Comparison of ENCODE assay signal across 28 cellular contexts in genomic region chr14:39370415-39370814, GRCh38.
"Had no signal": no experiment of that assay in that cellular context is flagged by ENCODE, and none has a peak within 500 bp of the region (broad histone marks: within the 10 kb centered on the region; RNA-seq: fewer than 3 reads in every experiment).

No MANE protein-coding gene starts in this region.

- H3K27me3 ChIP-seq: ascending aorta, breast epithelium, dorsolateral prefrontal cortex, esophagus muscularis mucosa, foreskin keratinocyte, gastrocnemius medialis had no signal

- H3K4me3 ChIP-seq: ascending aorta, breast epithelium, coronary artery, dorsolateral prefrontal cortex, esophagus muscularis mucosa, gastrocnemius medialis had no signal

- H3K27ac ChIP-seq: ascending aorta, breast epithelium, coronary artery, dorsolateral prefrontal cortex, esophagus muscularis mucosa, foreskin keratinocyte, gastrocnemius medialis had no signal

- H3K27me3 Mint-ChIP-seq: activated CD4-positive, alpha-beta memory T cell treated with anti-CD3 and anti-CD28 coated beads, Interleukin-2, amount 10 ng/mL, durations not matched to agents 7 days and 5 days; activated CD4-positive, alpha-beta T cell treated with anti-CD3 and anti-CD28 coated beads for 36 hours; activated CD4-positive, alpha-beta T cell treated with anti-CD3 and anti-CD28 coated beads, Interleukin-2, amount 10 ng/mL, durations not matched to agents 24 days and 14 days; activated naive CD4-positive, alpha-beta T cell treated with anti-CD3 and anti-CD28 coated beads, Interleukin-2, amount 10 ng/mL, durations not matched to agents 7 days and 5 days; activated naive CD8-positive, alpha-beta T cell treated with anti-CD3 and anti-CD28 coated beads, Interleukin-2, amount 10 ng/mL, durations not matched to agents 7 days and 5 days; activated T-cell treated with anti-CD3 and anti-CD28 coated beads, Interleukin-2, amount 50 U/mL, for 24 hours; brain; central memory CD8-positive, alpha-beta T cell; dendritic cell treated with granulocyte-macrophage colony-stimulating factor and Interleukin-4, amounts not matched to agents 40 ng/mL and 50 ng/mL, for 4 days had no signal

- H3K4me1 ChIP-seq: breast epithelium, foreskin keratinocyte had no signal

- DNase-seq: activated CD4-positive, alpha-beta memory T cell treated with anti-CD3 and anti-CD28 coated beads, Interleukin-2, amount 10 ng/mL, durations not matched to agents 7 days and 5 days; activated CD4-positive, alpha-beta T cell treated with anti-CD3 and anti-CD28 coated beads for 36 hours; activated CD4-positive, alpha-beta T cell treated with anti-CD3 and anti-CD28 coated beads, Interleukin-2, amount 10 ng/mL, durations not matched to agents 24 days and 14 days; activated CD4-positive, alpha-beta T cell treated with anti-CD3 and anti-CD28 coated beads, Interleukin-2, amount 50 U/mL, for 4 hours; activated CD4-positive, CD25-positive, alpha-beta regulatory T cell; activated CD4-positive, CD25-positive, alpha-beta regulatory T cell treated with anti-CD3 and anti-CD28 coated beads, Interleukin-2, amount 50 U/mL, for 72 hours; activated CD8-positive, alpha-beta memory T cell treated with anti-CD3 and anti-CD28 coated beads, Interleukin-2, amount 50 U/mL, for 48 hours; activated gamma-delta T cell; activated naive CD4-positive, alpha-beta T cell; activated naive CD4-positive, alpha-beta T cell treated with anti-CD3 and anti-CD28 coated beads, Interleukin-2, amount 10 ng/mL, durations not matched to agents 7 days and 5 days; activated naive CD8-positive, alpha-beta T cell treated with anti-CD3 and anti-CD28 coated beads, Interleukin-2, amount 10 ng/mL, durations not matched to agents 7 days and 5 days; activated T-cell treated with anti-CD3 and anti-CD28 coated beads for 4 hours; activated T-cell treated with anti-CD3 and anti-CD28 coated beads, Interleukin-2, amount 50 U/mL, for 24 hours; activated T-cell treated with anti-CD3 and anti-CD28 coated beads, Interleukin-2, amount 50 U/mL, for 72 hours; dorsolateral prefrontal cortex; effector memory CD4-positive, alpha-beta T cell; erythroblast; foreskin keratinocyte; gastrocnemius medialis; T-helper 2 cell had no signal

- H3K9me3 Mint-ChIP-seq: activated CD4-positive, alpha-beta memory T cell treated with anti-CD3 and anti-CD28 coated beads, Interleukin-2, amount 10 ng/mL, durations not matched to agents 7 days and 5 days; activated T-cell treated with anti-CD3 and anti-CD28 coated beads, Interleukin-2, amount 50 U/mL, for 24 hours; dendritic cell treated with granulocyte-macrophage colony-stimulating factor and Interleukin-4, amounts not matched to agents 40 ng/mL and 50 ng/mL, for 4 days had no signal

- H3K27ac Mint-ChIP-seq: activated CD4-positive, alpha-beta memory T cell treated with anti-CD3 and anti-CD28 coated beads, Interleukin-2, amount 10 ng/mL, durations not matched to agents 7 days and 5 days; activated CD4-positive, alpha-beta T cell treated with anti-CD3 and anti-CD28 coated beads for 36 hours; activated CD4-positive, alpha-beta T cell treated with anti-CD3 and anti-CD28 coated beads, Interleukin-2, amount 10 ng/mL, durations not matched to agents 24 days and 14 days; activated naive CD4-positive, alpha-beta T cell treated with anti-CD3 and anti-CD28 coated beads, Interleukin-2, amount 10 ng/mL, durations not matched to agents 7 days and 5 days; activated naive CD4-positive, alpha-beta T cell treated with anti-CD3 and anti-CD28 coated beads, Interleukin-2, amount 50 U/mL, for 72 hours; activated naive CD8-positive, alpha-beta T cell treated with anti-CD3 and anti-CD28 coated beads, Interleukin-2, amount 10 ng/mL, durations not matched to agents 7 days and 5 days; activated T-cell treated with anti-CD3 and anti-CD28 coated beads, Interleukin-2, amount 50 U/mL, for 24 hours; activated T-cell treated with anti-CD3 and anti-CD28 coated beads, Interleukin-2, amount 50 U/mL, for 72 hours; brain; dendritic cell treated with granulocyte-macrophage colony-stimulating factor and Interleukin-4, amounts not matched to agents 40 ng/mL and 50 ng/mL, for 4 days had no signal

- ATAC-seq: activated CD4-positive, alpha-beta T cell treated with anti-CD3 and anti-CD28 coated beads for 36 hours; activated naive CD4-positive, alpha-beta T cell treated with anti-CD3 and anti-CD28 coated beads, Interleukin-2, amount 50 U/mL, for 72 hours; activated T-cell treated with anti-CD3 and anti-CD28 coated beads, Interleukin-2, amount 50 U/mL, for 72 hours; foreskin keratinocyte; gastrocnemius medialis had no signal

- H3K4me1 Mint-ChIP-seq: activated CD4-positive, alpha-beta memory T cell treated with anti-CD3 and anti-CD28 coated beads, Interleukin-2, amount 10 ng/mL, durations not matched to agents 7 days and 5 days; activated CD4-positive, alpha-beta T cell treated with anti-CD3 and anti-CD28 coated beads for 36 hours; activated naive CD4-positive, alpha-beta T cell treated with anti-CD3 and anti-CD28 coated beads, Interleukin-2, amount 10 ng/mL, durations not matched to agents 7 days and 5 days; central memory CD8-positive, alpha-beta T cell had no signal

- H3K4me3 Mint-ChIP-seq: activated CD4-positive, alpha-beta memory T cell treated with anti-CD3 and anti-CD28 coated beads, Interleukin-2, amount 10 ng/mL, durations not matched to agents 7 days and 5 days; activated CD4-positive, alpha-beta T cell treated with anti-CD3 and anti-CD28 coated beads for 36 hours; activated CD4-positive, alpha-beta T cell treated with anti-CD3 and anti-CD28 coated beads, Interleukin-2, amount 10 ng/mL, durations not matched to agents 24 days and 14 days; activated naive CD4-positive, alpha-beta T cell treated with anti-CD3 and anti-CD28 coated beads, Interleukin-2, amount 10 ng/mL, durations not matched to agents 7 days and 5 days; activated naive CD8-positive, alpha-beta T cell treated with anti-CD3 and anti-CD28 coated beads, Interleukin-2, amount 10 ng/mL, durations not matched to agents 7 days and 5 days; activated T-cell treated with anti-CD3 and anti-CD28 coated beads, Interleukin-2, amount 50 U/mL, for 24 hours; activated T-cell treated with anti-CD3 and anti-CD28 coated beads, Interleukin-2, amount 50 U/mL, for 72 hours; brain; central memory CD8-positive, alpha-beta T cell; dendritic cell treated with granulocyte-macrophage colony-stimulating factor and Interleukin-4, amounts not matched to agents 40 ng/mL and 50 ng/mL, for 4 days had no signal

- H3K9me3 ChIP-seq: ascending aorta, esophagus muscularis mucosa, gastrocnemius medialis had no signal

- H3K36me3 ChIP-seq: breast epithelium, gastrocnemius medialis had no signal
